Comparison of ENCODE assay signal across 28 cellular contexts in genomic region chr3:197583371-197583770, GRCh38.
"Had no signal": no experiment of that assay in that cellular context is flagged by ENCODE, and none has a peak within 500 bp of the region (broad histone marks: within the 10 kb centered on the region; RNA-seq: fewer than 3 reads in every experiment).

No MANE protein-coding gene starts in this region.

- H3K27me3 ChIP-seq: colonic mucosa, esophagus muscularis mucosa, esophagus squamous epithelium, foreskin keratinocyte, gastrocnemius medialis, gastroesophageal sphincter, heart left ventricle, heart right ventricle, hepatocyte had no signal

- FAIRE-seq: endometrium, endothelial cell of umbilical vein, frontal cortex had no signal

- DNase-seq: colonic mucosa; cortex of kidney; dermis blood vessel endothelial cell; effector CD4-positive, alpha-beta T cell; effector CD8-positive, alpha-beta T cell; effector memory CD4-positive, alpha-beta T cell; effector memory CD8-positive, alpha-beta T cell; endodermal cell; erythroblast; esophagus squamous epithelium; foreskin fibroblast; foreskin keratinocyte; foreskin melanocyte; gastrocnemius medialis; glutamatergic neuron; head of caudate nucleus; heart left ventricle; heart right ventricle; hippocampal formation had no signal

- H3K36me3 ChIP-seq: colonic mucosa, esophagus squamous epithelium, gastrocnemius medialis, heart left ventricle, heart right ventricle had no signal

- ATAC-seq: effector memory CD8-positive, alpha-beta T cell; esophagus mucosa; foreskin keratinocyte; gastrocnemius medialis; gastroesophageal sphincter; heart left ventricle; heart right ventricle had no signal

- H3K4me2 ChIP-seq: hepatocyte had no signal

- H3K4me3 ChIP-seq: colonic mucosa, coronary artery, esophagus muscularis mucosa, esophagus squamous epithelium, gastrocnemius medialis, gastroesophageal sphincter, heart left ventricle, heart right ventricle, hepatocyte had no signal

- H3K4me1 ChIP-seq: colonic mucosa, esophagus muscularis mucosa, esophagus squamous epithelium, foreskin keratinocyte, gastrocnemius medialis, gastroesophageal sphincter, heart left ventricle, heart right ventricle had no signal

- H2AFZ ChIP-seq: hepatocyte had no signal

- H3K27ac ChIP-seq: colonic mucosa, coronary artery, epithelial cell of prostate, esophagus muscularis mucosa, esophagus squamous epithelium, foreskin keratinocyte, gastrocnemius medialis, gastroesophageal sphincter, heart left ventricle, heart right ventricle, hepatocyte had no signal

- H3K9me3 ChIP-seq: colonic mucosa, esophagus muscularis mucosa, esophagus squamous epithelium, gastrocnemius medialis, gastroesophageal sphincter had no signal

- H3K79me2 ChIP-seq: hepatocyte had no signal
